16 cellular contexts compared by ENCODE assay signal in the genomic region with DNA sequence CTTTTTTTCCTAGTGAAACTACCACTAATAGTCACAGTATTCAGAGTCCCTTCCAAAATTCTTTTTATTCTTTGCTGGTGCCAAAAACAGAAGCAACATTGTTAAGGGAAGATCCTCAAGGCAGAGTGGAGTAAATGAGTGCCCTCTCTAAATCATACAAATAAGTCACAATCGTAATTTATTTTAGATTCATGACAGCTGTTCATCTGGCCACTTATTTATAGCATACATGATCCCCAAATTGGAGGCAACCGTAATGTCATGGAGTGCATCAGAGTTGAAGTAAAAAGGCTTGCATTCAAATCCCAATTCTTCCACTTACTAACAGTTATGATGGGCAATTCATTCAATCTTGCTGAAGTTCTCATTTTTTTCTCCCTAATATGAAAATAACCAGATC. TPM values are rescaled to one million over a fixed set of nuclear protein-coding genes. Genes with fewer than 3 reads are reported as not detected.
DNase-seq lines count a peak whose midpoint lies in the region; ATAC-seq, FAIRE-seq and TF ChIP-seq lines count a peak whose summit lies in the region.
"Had no signal": no experiment of that assay in that cellular context is flagged by ENCODE, and none has a peak within 500 bp of the region (broad histone marks: within the 10 kb centered on the region; RNA-seq: fewer than 3 reads in every experiment).

No MANE protein-coding gene starts in this region.

- no peak overlapping the region for H3K4me2 ChIP-seq in osteoblast (ENCODE audit: insufficient read depth, low read length)
- H3K4me2 ChIP-seq: GM23338 had no signal

- peaks cover 58% of the 10 kb centered on the region for H3K79me2 ChIP-seq in osteoblast (ENCODE audit: insufficient read depth, low read length)

- H3K27me3 ChIP-seq in osteoblast (ENCODE audit: insufficient read depth, low read length) (no peaks in the 10 kb centered on the region), foreskin keratinocyte (no peaks in the 10 kb centered on the region)

- H3K4me3 ChIP-seq in SK-N-MC (no peak overlapping the region), osteoblast (ENCODE audit: insufficient read depth, low read length) (no peak overlapping the region)
- H3K4me3 ChIP-seq: GM12878, GM23338 had no signal

- H3K36me3 ChIP-seq in SK-N-MC (ENCODE audit: insufficient read depth, low read length): 0 out of 2 replicates have a peak, but pooled peaks cover 9% of the 10 kb centered on the region
- no peaks in the 10 kb centered on the region for H3K36me3 ChIP-seq in osteoblast (ENCODE audit: insufficient read depth, low read length)

- TF ChIP-seq CTCF in osteoblast (IDR thresholded peaks at IDR 0.05; ENCODE audit: extremely low read depth, low read depth, low read length): no peak
- no peak for TF ChIP-seq CTCF in foreskin keratinocyte (conservative IDR thresholded peaks at IDR 0.05)

- H3K4me1 ChIP-seq in osteoblast (ENCODE audit: insufficient read depth, low read length): no peaks in the 10 kb centered on the region
- no peaks in the 10 kb centered on the region for H3K4me1 ChIP-seq in foreskin keratinocyte
- H3K4me1 ChIP-seq: Caco-2 had no signal

- peak; percentile 45 for FAIRE-seq in GM19239 (lab: Jason Lieb, UNC)
- FAIRE-seq: GM12878 had no signal

- H3K9ac ChIP-seq in SK-N-MC (ENCODE audit: insufficient read length): no peak overlapping the region

- ATAC-seq in foreskin keratinocyte: no peak
- ATAC-seq: GM12878, GM23338, HCT116 had no signal

- no peaks in the 10 kb centered on the region for H4K20me1 ChIP-seq in osteoblast (ENCODE audit: insufficient read depth, low read length)

- no peak for DNase-seq in GM19239 (ENCODE audit: insufficient read length, low spot score)
- no peak for DNase-seq in SK-N-MC (ENCODE audit: low read depth, low spot score)
- DNase-seq in osteoblast (ENCODE audit: insufficient read length, low spot score, missing footprints): peak; percentile 25
- no peak for DNase-seq in foreskin keratinocyte
- DNase-seq in DMS 273 treated with DMSO at 0.1 percent for 48 hours (lab: John Stamatoyannopoulos, UW): no peak
- DNase-seq in middle frontal gyrus (ENCODE audit: extremely low spot score, low spot score): no peak
- DNase-seq: C1 segment of cervical spinal cord; Caco-2; CD4-positive, alpha-beta memory T cell; DMS79; EL; GDM1; H9 had no signal

- H3K27ac ChIP-seq in SK-N-MC (0 out of 2 replicates have a peak overlapping the region, but pooled peaks have one; percentile 5), osteoblast (ENCODE audit: low read depth, low read length) (no peak overlapping the region), foreskin keratinocyte (no peak overlapping the region)

- no peak overlapping the region for H2AFZ ChIP-seq in osteoblast (ENCODE audit: low read length)
- H2AFZ ChIP-seq: GM23338 had no signal

- no peaks in the 10 kb centered on the region for H3K9me3 ChIP-seq in SK-N-MC (ENCODE audit: low read depth, low read length)
- H3K9me3 ChIP-seq in osteoblast (ENCODE audit: low read depth, low read length): no peaks in the 10 kb centered on the region
- H3K9me3 ChIP-seq: Caco-2 had no signal

RNA-seq across cellular contexts. Expression of a gene that starts 33.4 kb away (rescaled TPM):
- total RNA-seq in osteoblast (34.7 and 36.8 TPM in 2 replicates), foreskin keratinocyte (20.1 and 20.8 TPM in 2 replicates)
- polyA plus RNA-seq in foreskin keratinocyte: 2.3 and 2.9 TPM in 2 replicates

RNA-seq across cellular contexts. Expression of a gene that starts 33.7 kb away (rescaled TPM):
- 50.3 and 58.6 TPM in 2 replicates for total RNA-seq in osteoblast
- total RNA-seq in foreskin keratinocyte: 18.3 and 24.7 TPM in 2 replicates
- polyA plus RNA-seq in foreskin keratinocyte: 4.5 and 7.4 TPM in 2 replicates
